13 cellular contexts compared by ENCODE assay signal in the genomic region with DNA sequence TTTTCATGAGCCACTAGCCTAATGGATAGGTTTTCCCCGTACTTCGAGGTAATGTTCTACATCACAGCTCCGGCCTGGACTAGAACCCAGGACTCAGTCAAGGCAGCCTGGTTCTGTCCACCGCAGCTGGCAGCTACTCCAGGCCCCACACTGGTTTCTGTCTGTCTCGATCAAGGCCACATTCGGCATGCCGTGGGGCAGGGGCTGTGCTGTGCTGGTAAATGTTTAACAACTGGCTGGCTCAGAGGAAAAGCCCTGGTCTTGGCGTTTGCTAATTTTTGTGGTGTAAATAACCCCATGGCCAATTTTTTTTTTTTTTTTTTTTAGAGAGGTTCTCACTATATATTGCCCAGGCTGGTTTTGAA. TPM values are rescaled to one million over a fixed set of nuclear protein-coding genes. Genes with fewer than 3 reads are reported as not detected.
DNase-seq lines count a peak whose midpoint lies in the region; TF ChIP-seq lines count a peak whose summit lies in the region.
"Had no signal": no experiment of that assay in that cellular context is flagged by ENCODE, and none has a peak within 500 bp of the region (broad histone marks: within the 10 kb centered on the region; RNA-seq: fewer than 3 reads in every experiment).

No MANE protein-coding gene starts in this region.

- peaks cover 63 to 65% of the 10 kb centered on the region in 2 experiments for H3K4me1 ChIP-seq in neutrophil (ENCODE audit: control insufficient read depth in 1 of 2, insufficient read depth in 1 of 2, low read depth in 1 of 2, low read length in 1 of 2)
- no peaks in the 10 kb centered on the region for H3K4me1 ChIP-seq in breast epithelium
- no peaks in the 10 kb centered on the region for H3K4me1 ChIP-seq in BE2C

- DNase-seq in HK-2 (ENCODE audit: unreplicated experiment) (peak; percentile 7), kidney glomerular epithelial cell (lab: John Stamatoyannopoulos, UW) (no peak), breast epithelium (ENCODE audit: low spot score in 2 of 2) (no peak), BE2C (no peak), NCI-H345 treated with DMSO at 0.1 percent for 48 hours (lab: John Stamatoyannopoulos, UW; ENCODE audit: unreplicated experiment) (no peak)
- DNase-seq: NCI-H446 treated with DMSO at 0.1 percent for 48 hours; NK-92 treated with Interleukin-12 subunit alpha and Interleukin-12 subunit beta, amount 100 ng/mL, for 24 hours had no signal

- intact Hi-C loops in dendritic cell treated with granulocyte-macrophage colony-stimulating factor and Interleukin-4, amounts not matched to agents 40 ng/mL and 50 ng/mL, for 4 days (cut with micrococcal nuclease), result no loop called here
- intact Hi-C loops in breast epithelium (cut with DNase I; ENCODE audit: low total_unique reads), result no loop called here

- peaks cover 8% of the 10 kb centered on the region for H3K27me3 Mint-ChIP-seq in dendritic cell treated with granulocyte-macrophage colony-stimulating factor and Interleukin-4, amounts not matched to agents 40 ng/mL and 50 ng/mL, for 4 days

- H3K9me3 Mint-ChIP-seq in dendritic cell treated with granulocyte-macrophage colony-stimulating factor and Interleukin-4, amounts not matched to agents 40 ng/mL and 50 ng/mL, for 4 days, result no peaks in the 10 kb centered on the region

- no peak overlapping the region for H3K4me3 Mint-ChIP-seq in dendritic cell treated with granulocyte-macrophage colony-stimulating factor and Interleukin-4, amounts not matched to agents 40 ng/mL and 50 ng/mL, for 4 days

- H3K27ac Mint-ChIP-seq in dendritic cell treated with granulocyte-macrophage colony-stimulating factor and Interleukin-4, amounts not matched to agents 40 ng/mL and 50 ng/mL, for 4 days, result peak overlapping the region; percentile 88

- no peaks in the 10 kb centered on the region for H3K36me3 Mint-ChIP-seq in dendritic cell treated with granulocyte-macrophage colony-stimulating factor and Interleukin-4, amounts not matched to agents 40 ng/mL and 50 ng/mL, for 4 days (ENCODE audit: low read depth)

- H3K4me3 ChIP-seq in neutrophil (ENCODE audit: low read depth in 1 of 2, low read length in 1 of 2) (peak overlapping the region in 1 of 2 experiments; percentile 56), breast epithelium (no peak overlapping the region), BE2C (ENCODE audit: low read depth, low read length) (no peak overlapping the region)

- H3K27ac ChIP-seq in neutrophil, result peak overlapping the region; percentile 96
- H3K27ac ChIP-seq in breast epithelium, result no peak overlapping the region

- peaks cover 35% of the 10 kb centered on the region for H3K4me1 Mint-ChIP-seq in dendritic cell treated with granulocyte-macrophage colony-stimulating factor and Interleukin-4, amounts not matched to agents 40 ng/mL and 50 ng/mL, for 4 days (ENCODE audit: low read depth)

- TF ChIP-seq POLR2A in breast epithelium (IDR thresholded peaks at IDR 0.05), result no peak

- TF ChIP-seq CTCF in neutrophil (IDR thresholded peaks at IDR 0.05) (no peak), breast epithelium (IDR thresholded peaks at IDR 0.05) (no peak), BE2C (IDR thresholded peaks at IDR 0.05; ENCODE audit: low read depth, low read length) (no peak)

- H3K27me3 ChIP-seq in neutrophil, result no peaks in the 10 kb centered on the region
- no peaks in the 10 kb centered on the region for H3K27me3 ChIP-seq in breast epithelium
- H3K27me3 ChIP-seq in BE2C, result no peaks in the 10 kb centered on the region

- no peaks in the 10 kb centered on the region for H3K9me3 ChIP-seq in neutrophil
- no peaks in the 10 kb centered on the region for H3K9me3 ChIP-seq in breast epithelium
- no peaks in the 10 kb centered on the region for H3K9me3 ChIP-seq in BE2C

- H3K36me3 ChIP-seq in neutrophil, result peaks cover 14% of the 10 kb centered on the region
- H3K36me3 ChIP-seq in breast epithelium, result no peaks in the 10 kb centered on the region
- no peaks in the 10 kb centered on the region for H3K36me3 ChIP-seq in BE2C

RNA-seq across cellular contexts. Expression of a gene that starts 0.4 kb away (rescaled TPM):
- 1 to 10 TPM in 1 of 3 donors, not detected in 2; 1.5 TPM for total RNA-seq in breast epithelium
- not detected for polyA plus RNA-seq in BE2C (2012; ENCODE audit: insufficient read depth, insufficient read length, low read depth)
- total RNA-seq: M059J, RPMI7951 had no signal
- polyA plus RNA-seq: AG04450, BJ had no signal

RNA-seq across cellular contexts. Expression of a gene that starts 26.1 kb away (rescaled TPM):
- 1 to 10 TPM in 2 of 3 donors, under 1 TPM in 1; 0.64 to 5.2 (median 1.6) TPM for total RNA-seq in breast epithelium
- polyA plus RNA-seq in BE2C (2012; ENCODE audit: insufficient read depth, insufficient read length, low read depth), result not detected
- total RNA-seq: M059J, RPMI7951 had no signal
- polyA plus RNA-seq: AG04450, BJ had no signal

RNA-seq across cellular contexts. Expression of a gene that starts 41.4 kb away (rescaled TPM):
- 10 to 100 TPM; 15.5 to 20.9 (median 17.0) TPM for total RNA-seq in breast epithelium
- polyA plus RNA-seq in BE2C (2012; ENCODE audit: insufficient read depth, insufficient read length, low read depth), result 99.0 TPM
